8 cellular contexts compared by ENCODE assay signal in the genomic region with DNA sequence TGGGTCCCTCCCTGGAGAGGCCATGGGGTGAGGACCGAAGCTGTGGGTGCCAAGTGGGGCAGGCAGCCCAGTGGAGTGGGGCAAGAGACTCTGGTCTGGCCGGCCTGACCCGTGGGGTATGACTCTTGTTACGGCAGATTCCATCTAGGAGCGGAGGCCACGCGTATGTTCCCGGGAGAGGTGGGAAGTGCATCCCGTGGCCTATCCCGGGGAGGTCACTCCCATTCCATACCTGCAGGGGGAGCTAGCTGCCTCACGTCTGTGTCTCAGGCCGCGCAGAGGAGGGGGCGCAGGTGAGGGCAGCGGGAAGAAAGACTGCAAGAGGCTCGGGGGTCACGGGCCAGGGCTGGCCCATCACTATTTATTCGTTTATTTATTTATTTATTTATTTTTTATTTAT. TPM values are rescaled to one million over a fixed set of nuclear protein-coding genes. Genes with fewer than 3 reads are reported as not detected.
DNase-seq lines count a peak whose midpoint lies in the region; ATAC-seq, FAIRE-seq and TF ChIP-seq lines count a peak whose summit lies in the region.

No MANE protein-coding gene starts in this region.

- ATAC-seq in HepG2 (peak; percentile 35), GM21423 (IDR thresholded peaks at IDR 0.05; ENCODE audit: unreplicated experiment) (no peak), GM21447 (IDR thresholded peaks at IDR 0.05; ENCODE audit: unreplicated experiment) (no peak)

- TF ChIP-seq RAD21 in HepG2 (CRISPR knock-in tag; IDR thresholded peaks at IDR 0.05) = no peak

- H3K9me3 Mint-ChIP-seq in brain = peaks cover 0 to 14% (median 0%) of the 10 kb centered on the region in 5 experiments

- in situ Hi-C loops in HepG2 (cut with HindIII; ENCODE audit: extremely low pct_ligation_motif_present, low pct_unique_long_range_greater_than_20kb) = no loop called here

- H3K4me1 ChIP-seq in HepG2 (ENCODE audit: insufficient read depth, low read length) = peaks cover 21% of the 10 kb centered on the region
- H3K4me1 ChIP-seq in small intestine (ENCODE audit: control insufficient read depth in 2 of 2, insufficient read depth in 1 of 2, low read depth in 1 of 2, low read length in 1 of 2) = no peaks in the 10 kb centered on the region

- H3K27me3 ChIP-seq in HepG2 (ENCODE audit: control insufficient read depth in 1 of 2, insufficient read depth in 2 of 2, low read length in 2 of 2) (no peaks in the 10 kb centered on the region; a peak in 1 of 5 replicates), small intestine (ENCODE audit: control insufficient read depth in 2 of 2, insufficient read depth in 2 of 2, low read length in 2 of 2) (no peaks in the 10 kb centered on the region)

- no peak overlapping the region for H3K27ac ChIP-seq in HepG2 (ENCODE audit: extremely low read length, insufficient read depth, low read length)
- H3K27ac ChIP-seq in small intestine (ENCODE audit: low read depth in 1 of 2, low read length in 1 of 2) = no peak overlapping the region

- no peaks in the 10 kb centered on the region for H3K9me3 ChIP-seq in HepG2 (ENCODE audit: low read length)
- H3K9me3 ChIP-seq in small intestine (ENCODE audit: control insufficient read depth, low read depth) = no peaks in the 10 kb centered on the region

- H4K20me1 ChIP-seq in HepG2 (ENCODE audit: insufficient read depth, low read length) = peaks cover 57% of the 10 kb centered on the region

- H3K36me3 ChIP-seq in HepG2 (replicated peaks in 1 of 2; ENCODE audit: control insufficient read depth in 1 of 2, insufficient read depth in 2 of 2, low read length in 2 of 2) = peaks cover 2 to 9% of the 10 kb centered on the region in 2 experiments; a peak in 3 of 5 replicates
- H3K36me3 ChIP-seq in small intestine (ENCODE audit: control insufficient read depth in 2 of 2, insufficient read depth in 2 of 2, low read length in 2 of 2) = no peaks in the 10 kb centered on the region

- FAIRE-seq in HepG2 (lab: Jason Lieb, UNC) = peak; percentile 43
- FAIRE-seq in small intestine (lab: Jason Lieb, UNC) = no peak

- H3K36me3 Mint-ChIP-seq in brain = peaks cover 34% of the 10 kb centered on the region

- peaks cover 73% of the 10 kb centered on the region for H3K79me2 ChIP-seq in HepG2 (ENCODE audit: insufficient read depth, low read length)

- H3K4me3 ChIP-seq in HepG2 (replicated peaks in 1 of 3; ENCODE audit: insufficient read depth in 1 of 3, low read depth in 2 of 3, low read length in 3 of 3) = no peak overlapping the region
- no peak overlapping the region for H3K4me3 ChIP-seq in small intestine (ENCODE audit: low read depth in 1 of 2, low read length in 2 of 2)

- BruUV-seq in HepG2 (replicated peaks; lab: Mats Ljungman, UMichigan) = no TSS peak

- 0 out of 2 replicates have a peak overlapping the region, but pooled peaks have one; percentile 3 for H3K4me2 ChIP-seq in HepG2 (ENCODE audit: low read depth, low read length)

- H3K4me1 Mint-ChIP-seq in brain = peaks cover 17% of the 10 kb centered on the region

- H2AFZ ChIP-seq in HepG2 (ENCODE audit: low read length) = no peak overlapping the region

- CTCF ChIA-PET in HepG2 (lab: Yijun Ruan, JAX; ENCODE audit: low intra/inter-chr PET ratio, low total read pairs) = interaction anchor here (0.5 to 0.7 kb wide), 2 partner anchors 124 kb away, joined by 3 to 4 read pairs; no protein-coding TSS in a partner anchor

- POLR2A ChIA-PET in HepG2 (lab: Yijun Ruan, JAX) = no interaction called here

- TF ChIP-seq CTCF in brain (conservative IDR thresholded peaks at IDR 0.05) (peak; percentile 45 to 69), HepG2 (CRISPR knock-in tag; IDR thresholded peaks at IDR 0.05) (peak; percentile 88)

- WGBS in HepG2 (ENCODE audit: low lambda C conversion rate) = 43% methylated on average over 15 of the region's 18 CpGs
- WGBS in small intestine, 3 donors = 81 to 86% (median 86%) methylated on average over 18 of the region's 18 CpGs

- peak overlapping the region in 2 of 5 experiments; percentile 13 to 55 for H3K27ac Mint-ChIP-seq in brain

- TF ChIP-seq EP300 in HepG2 (IDR thresholded peaks at IDR 0.05; ENCODE audit: low read depth in 2 of 2, low read length in 2 of 2) (no peak), HepG2 (CRISPR knock-in tag; IDR thresholded peaks at IDR 0.05; ENCODE audit: borderline replicate concordance) (no peak)

- intact Hi-C loops in HepG2 (cut with micrococcal nuclease; ENCODE audit: unreplicated experiment) = no loop called here

- peaks cover 3% of the 10 kb centered on the region for H3K27me3 Mint-ChIP-seq in brain

- no peak overlapping the region for H3K9ac ChIP-seq in HepG2 (ENCODE audit: insufficient read depth, low read depth, low read length)

- H3K4me3 Mint-ChIP-seq in brain = no peak overlapping the region

- TF ChIP-seq POLR2A in HepG2 (IDR thresholded peaks at IDR 0.05; ENCODE audit: insufficient read depth in 1 of 2, low read depth in 2 of 2, low read length in 2 of 2) = no peak

- DNase-seq in NCI-H146 (lab: John Stamatoyannopoulos, UW) (peak; percentile 11), NCI-H146 treated with DMSO at 0.1 percent for 48 hours (lab: John Stamatoyannopoulos, UW; ENCODE audit: unreplicated experiment) (no peak), NCI-H1694 treated with DMSO at 0.1 percent for 48 hours (lab: John Stamatoyannopoulos, UW) (peak; percentile 36), HepG2 (ENCODE audit: low spot score) (peak; percentile 58), small intestine (no peak)

RNA-seq across cellular contexts. Expression of a gene that starts 4.9 kb away (rescaled TPM):
- 83.7 TPM for polyA plus RNA-seq in brain (ENCODE audit: insufficient read depth, low read depth, low replicate concordance)
- total RNA-seq in HepG2 (2016; rRNA removed; fragmentation: Illumina TruSeq; extraction: Trizol) = 29.7 and 53.8 TPM in 2 replicates
- 40.6 and 41.0 TPM in 2 replicates for total RNA-seq in HepG2 (2016; cell fraction: cytosol; rRNA removed; fragmentation: Illumina TruSeq; extraction: Trizol; ENCODE audit: low read depth)
- 26.8 and 56.3 TPM in 2 replicates for total RNA-seq in HepG2 (2016; cell fraction: insoluble cytoplasmic fraction; rRNA removed; fragmentation: Illumina TruSeq; extraction: Trizol)
- total RNA-seq in HepG2 (2016; cell fraction: membrane; rRNA removed; fragmentation: Illumina TruSeq; extraction: Trizol) = 85.2 and 87.4 TPM in 2 replicates
- total RNA-seq in HepG2 (2016; cell fraction: nucleus; rRNA removed; fragmentation: Illumina TruSeq; extraction: Trizol) = 39.2 and 46.8 TPM in 2 replicates
- 72.5 and 88.4 TPM in 2 replicates for polyA plus RNA-seq in HepG2 (2011; rRNA removed)
- polyA plus RNA-seq in HepG2 (2011; cell fraction: cytosol; rRNA removed) = 33.8 and 56.1 TPM in 2 replicates
- polyA plus RNA-seq in HepG2 (2011; cell fraction: nucleus; rRNA removed) = 380 and 522 TPM in 2 replicates
- polyA plus RNA-seq in HepG2 (2012) = 38.6 and 40.4 TPM in 2 replicates
- polyA plus RNA-seq in HepG2 (2016; cell fraction: cytosol; fragmentation: Illumina TruSeq; extraction: Trizol; ENCODE audit: low read depth) = 39.6 and 47.2 TPM in 2 replicates
- 36.1 and 45.7 TPM in 2 replicates for polyA plus RNA-seq in HepG2 (2016; cell fraction: insoluble cytoplasmic fraction; fragmentation: Illumina TruSeq; extraction: Trizol; ENCODE audit: low read depth)
- polyA plus RNA-seq in HepG2 (2016; cell fraction: membrane; fragmentation: Illumina TruSeq; extraction: Trizol; ENCODE audit: low read depth) = 79.1 and 81.2 TPM in 2 replicates
- polyA plus RNA-seq in HepG2 (2016; cell fraction: nucleus; fragmentation: Illumina TruSeq; extraction: Trizol; ENCODE audit: insufficient read depth, low read depth) = 157 TPM in 2 replicates
- polyA minus RNA-seq in HepG2 (2011; rRNA and poly(A)+ RNA removed; ENCODE audit: low replicate concordance) = 51.2 and 83.6 TPM in 2 replicates
- 23.6 and 25.2 TPM in 2 replicates for polyA minus RNA-seq in HepG2 (2011; cell fraction: cytosol; rRNA and poly(A)+ RNA removed)
- polyA minus RNA-seq in HepG2 (2011; cell fraction: nucleus; rRNA and poly(A)+ RNA removed) = 18.2 and 21.2 TPM in 2 replicates
- polyA plus RNA-seq in small intestine = 10 to 100 TPM; 31.3 to 52.8 (median 35.7) TPM

RNA-seq across cellular contexts. Expression of a gene that starts 40.7 kb away (rescaled TPM):
- polyA plus RNA-seq in brain (ENCODE audit: insufficient read depth, low read depth, low replicate concordance) (3.8 TPM), HepG2 (2011; rRNA removed) (0.95 and 1.4 TPM in 2 replicates), small intestine (10 to 100 TPM; 10.4 to 38.1 (median 35.8) TPM)
- 2.0 and 3.5 TPM in 2 replicates for total RNA-seq in HepG2 (2016; rRNA removed; fragmentation: Illumina TruSeq; extraction: Trizol)
- 0.79 and 0.81 TPM in 2 replicates for total RNA-seq in HepG2 (2016; cell fraction: cytosol; rRNA removed; fragmentation: Illumina TruSeq; extraction: Trizol; ENCODE audit: low read depth)
- total RNA-seq in HepG2 (2016; cell fraction: insoluble cytoplasmic fraction; rRNA removed; fragmentation: Illumina TruSeq; extraction: Trizol) = 1.7 and 3.1 TPM in 2 replicates
- 1.7 and 2.1 TPM in 2 replicates for total RNA-seq in HepG2 (2016; cell fraction: membrane; rRNA removed; fragmentation: Illumina TruSeq; extraction: Trizol)
- total RNA-seq in HepG2 (2016; cell fraction: nucleus; rRNA removed; fragmentation: Illumina TruSeq; extraction: Trizol) = 1.5 and 1.9 TPM in 2 replicates
- 0.94 and 1.7 TPM in 2 replicates for polyA plus RNA-seq in HepG2 (2011; cell fraction: cytosol; rRNA removed)
- polyA plus RNA-seq in HepG2 (2011; cell fraction: nucleus; rRNA removed) = 6.4 and 7.8 TPM in 2 replicates
- 1.3 and 1.7 TPM in 2 replicates for polyA plus RNA-seq in HepG2 (2012)
- 0.68 TPM in 2 replicates for polyA plus RNA-seq in HepG2 (2016; cell fraction: cytosol; fragmentation: Illumina TruSeq; extraction: Trizol; ENCODE audit: low read depth)
- 2.8 and 3.5 TPM in 2 replicates for polyA plus RNA-seq in HepG2 (2016; cell fraction: insoluble cytoplasmic fraction; fragmentation: Illumina TruSeq; extraction: Trizol; ENCODE audit: low read depth)
- polyA plus RNA-seq in HepG2 (2016; cell fraction: membrane; fragmentation: Illumina TruSeq; extraction: Trizol; ENCODE audit: low read depth) = 1.1 and 1.4 TPM in 2 replicates
- 5.0 and 6.1 TPM in 2 replicates for polyA plus RNA-seq in HepG2 (2016; cell fraction: nucleus; fragmentation: Illumina TruSeq; extraction: Trizol; ENCODE audit: insufficient read depth, low read depth)
- polyA minus RNA-seq in HepG2 (2011; rRNA and poly(A)+ RNA removed; ENCODE audit: low replicate concordance) = 2.1 and 3.8 TPM in 2 replicates
- polyA minus RNA-seq in HepG2 (2011; cell fraction: cytosol; rRNA and poly(A)+ RNA removed) = 1.3 and 1.6 TPM in 2 replicates
- polyA minus RNA-seq in HepG2 (2011; cell fraction: nucleus; rRNA and poly(A)+ RNA removed) = 2.3 and 2.6 TPM in 2 replicates

RNA-seq across cellular contexts. Expression of a gene that starts 40.7 kb away (rescaled TPM):
- polyA plus RNA-seq in brain (ENCODE audit: insufficient read depth, low read depth, low replicate concordance) (105 TPM), HepG2 (2011; rRNA removed) (10.7 and 12.8 TPM in 2 replicates), small intestine (10 to 100 TPM; 31.3 to 39.4 (median 36.9) TPM)
- 10.8 and 13.7 TPM in 2 replicates for total RNA-seq in HepG2 (2016; rRNA removed; fragmentation: Illumina TruSeq; extraction: Trizol)
- total RNA-seq in HepG2 (2016; cell fraction: cytosol; rRNA removed; fragmentation: Illumina TruSeq; extraction: Trizol; ENCODE audit: low read depth) = 4.4 and 5.1 TPM in 2 replicates
- total RNA-seq in HepG2 (2016; cell fraction: insoluble cytoplasmic fraction; rRNA removed; fragmentation: Illumina TruSeq; extraction: Trizol) = 9.1 and 12.6 TPM in 2 replicates
- total RNA-seq in HepG2 (2016; cell fraction: membrane; rRNA removed; fragmentation: Illumina TruSeq; extraction: Trizol) = 10.1 and 10.7 TPM in 2 replicates
- 24.2 and 31.8 TPM in 2 replicates for total RNA-seq in HepG2 (2016; cell fraction: nucleus; rRNA removed; fragmentation: Illumina TruSeq; extraction: Trizol)
- polyA plus RNA-seq in HepG2 (2011; cell fraction: cytosol; rRNA removed) = 7.6 and 8.7 TPM in 2 replicates
- polyA plus RNA-seq in HepG2 (2011; cell fraction: nucleus; rRNA removed) = 43.5 and 55.3 TPM in 2 replicates
- polyA plus RNA-seq in HepG2 (2012) = 21.8 and 32.2 TPM in 2 replicates
- polyA plus RNA-seq in HepG2 (2016; cell fraction: cytosol; fragmentation: Illumina TruSeq; extraction: Trizol; ENCODE audit: low read depth) = 5.1 and 6.4 TPM in 2 replicates
- polyA plus RNA-seq in HepG2 (2016; cell fraction: insoluble cytoplasmic fraction; fragmentation: Illumina TruSeq; extraction: Trizol; ENCODE audit: low read depth) = 10.3 and 13.4 TPM in 2 replicates
- polyA plus RNA-seq in HepG2 (2016; cell fraction: membrane; fragmentation: Illumina TruSeq; extraction: Trizol; ENCODE audit: low read depth) = 11.5 and 11.6 TPM in 2 replicates
- 69.4 and 71.5 TPM in 2 replicates for polyA plus RNA-seq in HepG2 (2016; cell fraction: nucleus; fragmentation: Illumina TruSeq; extraction: Trizol; ENCODE audit: insufficient read depth, low read depth)
- 14.8 and 32.0 TPM in 2 replicates for polyA minus RNA-seq in HepG2 (2011; rRNA and poly(A)+ RNA removed; ENCODE audit: low replicate concordance)
- 35.3 TPM in 2 replicates for polyA minus RNA-seq in HepG2 (2011; cell fraction: cytosol; rRNA and poly(A)+ RNA removed)
- polyA minus RNA-seq in HepG2 (2011; cell fraction: nucleus; rRNA and poly(A)+ RNA removed) = 13.2 and 15.5 TPM in 2 replicates

Comparison
In these comparisons a context has a peak if more than half of its experiments do, and no peak if none do; other contexts are left out.
1. DNase-seq: peak in NCI-H146 (single experiment), NCI-H1694 treated with DMSO at 0.1 percent for 48 hours (single experiment) and HepG2 (single experiment); none in NCI-H146 treated with DMSO at 0.1 percent for 48 hours (single experiment) and small intestine (single experiment).